Comparison of ENCODE assay signal across 28 cellular contexts in the genomic region with DNA sequence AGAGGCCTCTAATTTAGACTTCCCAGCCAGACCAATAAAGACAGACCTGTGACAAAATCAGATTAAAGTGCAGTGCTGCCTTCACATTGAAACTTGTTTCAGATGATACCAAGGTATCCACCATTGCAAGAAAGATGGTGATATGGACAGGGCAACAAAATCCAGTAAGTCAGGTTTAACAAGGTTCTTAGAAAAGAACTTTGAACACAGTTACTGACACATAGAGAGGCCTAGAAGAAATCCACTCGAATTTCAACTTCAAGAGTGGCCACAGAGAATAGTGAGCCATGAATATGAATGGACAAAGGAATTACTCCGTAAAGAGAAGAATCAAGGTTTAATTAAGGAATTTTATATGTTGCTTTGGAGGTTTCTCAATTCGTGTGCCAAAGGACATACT.
"Had no signal": no experiment of that assay in that cellular context is flagged by ENCODE, and none has a peak within 500 bp of the region (broad histone marks: within the 10 kb centered on the region; RNA-seq: fewer than 3 reads in every experiment).

No MANE protein-coding gene starts in this region.

- H3K9me3 Mint-ChIP-seq: naive thymus-derived CD8-positive, alpha-beta T cell; nephron; neural crest cell; stimulated activated naive B cell treated with anti-CD40 and anti-IgM and Interleukin-4, amounts not matched to agents 10 μg/mL and 1 μg/mL and 100 μg/mL, for 72 hours had no signal

- H3K4me1 Mint-ChIP-seq: immature natural killer cell; naive thymus-derived CD8-positive, alpha-beta T cell; neural crest cell; stimulated activated naive B cell treated with anti-CD40 and anti-IgM and Interleukin-4, amounts not matched to agents 10 μg/mL and 1 μg/mL and 100 μg/mL, for 72 hours had no signal

- DNase-seq: immature natural killer cell; kidney; left colon; left lung; lower lobe of right lung; mammary epithelial cell; mesenchymal stem cell; naive thymus-derived CD8-positive, alpha-beta T cell; nucleus accumbens; pancreas; posterior cingulate gyrus; retina; right cardiac atrium; stimulated activated CD4-positive, alpha-beta T cell treated with anti-CD3 and anti-CD28 coated beads, Interleukin-12 subunit alpha, Interleukin-12 subunit beta, amount 100 ng/mL, for 4 hours; stimulated activated CD4-positive, alpha-beta T cell treated with anti-CD3 and anti-CD28 coated beads, Interleukin-15, amount 100 ng/mL, for 24 hours; stimulated activated CD4-positive, alpha-beta T cell treated with anti-CD3 and anti-CD28 coated beads, Interleukin-2, amount 100 ng/mL, for 24 hours; stimulated activated CD4-positive, alpha-beta T cell treated with anti-CD3 and anti-CD28 coated beads, Interleukin-4, amount 100 ng/mL, for 1 hour; stimulated activated naive B cell treated with anti-CD40 and anti-IgM and Interleukin-4, amounts not matched to agents 10 μg/mL and 1 μg/mL and 100 μg/mL, for 72 hours; stimulated activated naive CD8-positive, alpha-beta T cell treated with anti-CD3 and anti-CD28 coated beads, Interleukin-15, Interleukin-2, amounts not matched to agents 100 U/mL and 50 U/mL, for 24 hours; tibial artery; uterus had no signal

- H3K4me3 Mint-ChIP-seq: immature natural killer cell; naive thymus-derived CD8-positive, alpha-beta T cell; nephron; neural crest cell; stimulated activated naive B cell treated with anti-CD40 and anti-IgM and Interleukin-4, amounts not matched to agents 10 μg/mL and 1 μg/mL and 100 μg/mL, for 72 hours had no signal

- H3K27ac Mint-ChIP-seq: immature natural killer cell; naive thymus-derived CD8-positive, alpha-beta T cell; nephron; stimulated activated naive B cell treated with anti-CD40 and anti-IgM and Interleukin-4, amounts not matched to agents 10 μg/mL and 1 μg/mL and 100 μg/mL, for 72 hours had no signal

- FAIRE-seq: islet of Langerhans, kidney, pancreas had no signal

- H3K4me3 ChIP-seq: left lung, lower lobe of right lung, pancreas, prostate gland, skin epidermis, suprapubic skin, thoracic aorta, tibial artery, uterus had no signal

- H3K36me3 Mint-ChIP-seq: immature natural killer cell; naive thymus-derived CD8-positive, alpha-beta T cell; stimulated activated naive B cell treated with anti-CD40 and anti-IgM and Interleukin-4, amounts not matched to agents 10 μg/mL and 1 μg/mL and 100 μg/mL, for 72 hours had no signal

- H3K27me3 Mint-ChIP-seq: naive thymus-derived CD8-positive, alpha-beta T cell; stimulated activated naive B cell treated with anti-CD40 and anti-IgM and Interleukin-4, amounts not matched to agents 10 μg/mL and 1 μg/mL and 100 μg/mL, for 72 hours had no signal
